1 cellular context compared by ENCODE assay signal in the genomic region with DNA sequence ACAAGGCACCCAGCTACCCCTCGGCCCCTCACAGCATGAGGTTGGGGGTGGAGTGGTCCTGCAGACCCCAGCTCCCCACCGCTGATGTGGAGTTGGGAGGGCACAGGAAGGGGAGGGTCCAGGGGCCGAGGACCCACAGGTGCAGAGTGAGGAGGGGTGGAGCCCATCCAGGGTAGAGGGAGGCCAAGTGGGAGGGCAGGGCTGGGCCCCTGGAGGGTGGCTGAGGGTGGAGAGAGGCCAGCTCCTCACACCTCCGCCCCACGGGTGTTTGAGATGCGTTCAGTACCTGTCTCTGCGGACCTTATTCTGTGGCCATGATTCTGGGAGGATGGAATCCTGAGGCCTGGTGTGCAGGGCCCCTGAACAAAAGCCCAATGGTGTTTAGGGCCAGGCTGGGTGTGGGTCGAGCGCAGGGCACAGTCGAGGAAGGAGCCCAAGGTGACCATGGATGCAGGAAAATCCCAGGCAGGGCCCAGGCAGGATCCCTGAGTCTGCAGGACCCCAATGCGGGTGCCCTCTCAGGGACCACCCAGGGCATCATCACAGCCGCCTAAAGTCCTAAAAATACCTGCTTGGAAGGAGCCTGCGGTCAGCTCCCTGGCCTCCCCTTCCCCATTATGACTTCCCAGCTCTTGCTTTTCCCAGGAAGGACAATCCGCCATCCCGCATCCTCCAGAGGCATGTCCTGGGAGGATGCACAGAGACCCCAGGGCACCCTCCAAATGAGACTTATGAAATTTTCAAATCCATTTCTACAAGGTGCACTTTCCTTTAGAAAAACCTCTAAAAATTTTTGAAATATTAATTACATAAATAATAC.
TF ChIP-seq lines count a peak whose summit lies in the region.

No MANE protein-coding gene starts in this region.

TF ChIP-seq in H1, 55 proteins besides CTCF, POLR2A, EP300 and RAD21:
- TF ChIP-seq HDAC6 (IDR thresholded peaks at IDR 0.05; ENCODE audit: low read depth, low read length): no peak
- TF ChIP-seq CBX5 (IDR thresholded peaks at IDR 0.05; ENCODE audit: low read depth, low read length): no peak
- no peak for TF ChIP-seq GABPA (IDR thresholded peaks at IDR 0.05; ENCODE audit: borderline replicate concordance, insufficient read depth, low read length)
- no peak for TF ChIP-seq EGR1 (IDR thresholded peaks at IDR 0.05; ENCODE audit: borderline replicate concordance, low read depth, low read length)
- TF ChIP-seq CHD2 (IDR thresholded peaks at IDR 0.05; ENCODE audit: low read length): no peak
- no peak for TF ChIP-seq ASH2L (IDR thresholded peaks at IDR 0.05; ENCODE audit: low read length)
- no peak for TF ChIP-seq SP1 (IDR thresholded peaks at IDR 0.05; ENCODE audit: low read depth, low read length)
- no peak for TF ChIP-seq RFX5 (IDR thresholded peaks at IDR 0.05; ENCODE audit: borderline replicate concordance, low read depth, low read length)
- TF ChIP-seq, protein P1, sequence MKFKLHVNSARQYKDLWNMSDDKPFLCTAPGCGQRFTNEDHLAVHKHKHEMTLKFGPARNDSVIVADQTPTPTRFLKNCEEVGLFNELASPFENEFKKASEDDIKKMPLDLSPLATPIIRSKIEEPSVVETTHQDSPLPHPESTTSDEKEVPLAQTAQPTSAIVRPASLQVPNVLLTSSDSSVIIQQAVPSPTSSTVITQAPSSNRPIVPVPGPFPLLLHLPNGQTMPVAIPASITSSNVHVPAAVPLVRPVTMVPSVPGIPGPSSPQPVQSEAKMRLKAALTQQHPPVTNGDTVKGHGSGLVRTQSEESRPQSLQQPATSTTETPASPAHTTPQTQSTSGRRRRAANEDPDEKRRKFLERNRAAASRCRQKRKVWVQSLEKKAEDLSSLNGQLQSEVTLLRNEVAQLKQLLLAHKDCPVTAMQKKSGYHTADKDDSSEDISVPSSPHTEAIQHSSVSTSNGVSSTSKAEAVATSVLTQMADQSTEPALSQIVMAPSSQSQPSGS (IDR thresholded peaks at IDR 0.05; ENCODE audit: low read length): no peak
- no peak for TF ChIP-seq SP4 (IDR thresholded peaks at IDR 0.05; ENCODE audit: low read length)
- no peak for TF ChIP-seq POU5F1 (IDR thresholded peaks at IDR 0.05; ENCODE audit: low read depth, low read length)
- TF ChIP-seq BACH1 (IDR thresholded peaks at IDR 0.05; ENCODE audit: low read length): no peak
- no peak for TF ChIP-seq MAFK (IDR thresholded peaks at IDR 0.05; ENCODE audit: low read depth, low read length)
- TF ChIP-seq TEAD4 (IDR thresholded peaks at IDR 0.05; ENCODE audit: low read depth, low read length): no peak
